In the genomic region with DNA sequence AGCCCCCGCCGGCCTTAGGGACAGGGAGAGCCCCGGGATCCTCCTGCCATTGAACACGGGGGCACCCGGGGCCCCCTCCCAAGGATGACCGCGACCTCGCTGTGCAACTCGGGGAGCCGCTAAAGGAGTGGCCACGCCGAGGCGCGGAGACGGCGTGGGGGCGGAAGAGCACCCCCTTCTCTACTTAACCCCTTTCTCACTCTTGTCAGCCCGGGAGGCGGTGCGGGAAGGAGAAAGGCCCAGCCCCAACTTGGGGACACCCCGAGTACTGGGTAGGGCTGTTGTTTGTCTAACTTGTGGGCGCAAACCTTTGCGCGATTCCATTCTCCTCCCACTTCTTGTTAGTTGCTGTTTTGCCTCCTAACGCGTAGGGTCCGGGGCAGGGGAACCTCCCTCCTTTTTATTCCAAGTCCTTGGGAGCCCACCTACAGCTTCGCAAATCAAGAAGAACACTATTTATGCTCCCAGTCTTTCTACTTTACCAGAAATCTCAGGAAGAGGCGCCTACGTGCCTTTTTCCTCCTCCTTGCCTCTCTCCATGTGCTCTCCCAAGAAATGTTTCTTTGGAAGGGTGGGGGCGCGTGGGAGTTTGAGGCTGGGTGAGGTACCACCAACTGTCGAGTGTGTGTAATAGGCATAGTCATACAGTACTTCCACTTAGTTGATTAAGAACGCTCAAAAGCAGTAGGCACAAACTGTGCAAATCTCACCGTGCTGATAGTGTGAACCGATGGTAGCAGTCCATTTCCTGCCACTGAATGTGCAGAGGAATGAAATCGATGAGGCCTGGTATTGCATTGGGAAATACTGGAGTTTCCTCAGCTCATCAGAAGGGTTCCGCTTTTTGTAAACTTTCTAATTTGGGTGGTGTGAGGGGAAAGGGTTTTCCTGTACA, we compare ENCODE assay signal across 8 cellular contexts. TPM values are rescaled to one million over a fixed set of nuclear protein-coding genes. Genes with fewer than 3 reads are reported as not detected.
DNase-seq lines count a peak whose midpoint lies in the region; ATAC-seq, FAIRE-seq and TF ChIP-seq lines count a peak whose summit lies in the region.

No MANE protein-coding gene starts in this region.

- TF ChIP-seq CTCF in breast epithelium (IDR thresholded peaks at IDR 0.05) (no peak), kidney epithelial cell (IDR thresholded peaks at IDR 0.05; ENCODE audit: insufficient read depth, low read length, poor library complexity, severe bottlenecking) (no peak)

- peak overlapping the region; percentile 93 for H3K4me3 Mint-ChIP-seq in T-helper 1 cell treated with Interleukin-12 subunit alpha and Interleukin-12 subunit beta and Interleukin-4 antibody, amounts not matched to agents 30 μg/mL and 1 μg/mL, for 36 hours

- DNase-seq in AG08396 (ENCODE audit: low spot score) (peak; percentile 14), GM19239 (ENCODE audit: insufficient read length, low spot score) (no peak), breast epithelium (ENCODE audit: low spot score in 2 of 2) (no peak), kidney epithelial cell (ENCODE audit: low read depth) (no peak)
- DNase-seq in stimulated activated CD4-positive, alpha-beta T cell treated with anti-CD3 and anti-CD28 coated beads, Interleukin-1b, Interleukin-23, amount 100 ng/mL, for 4 hours (ENCODE audit: low read depth in 2 of 2), result peak; percentile 6 to 7

- no peaks in the 10 kb centered on the region for H3K27me3 Mint-ChIP-seq in T-helper 1 cell treated with Interleukin-12 subunit alpha and Interleukin-12 subunit beta and Interleukin-4 antibody, amounts not matched to agents 30 μg/mL and 1 μg/mL, for 36 hours (ENCODE audit: low read depth)

- H3K27ac ChIP-seq in breast epithelium, result peak overlapping the region; percentile 65 to 78

- H3K36me3 ChIP-seq in breast epithelium (no peaks in the 10 kb centered on the region), kidney epithelial cell (ENCODE audit: control insufficient read depth, insufficient read depth, low read length) (no peaks in the 10 kb centered on the region)

- no peaks in the 10 kb centered on the region for H3K4me1 ChIP-seq in breast epithelium

- intact Hi-C loops in breast epithelium (cut with DNase I; ENCODE audit: low total_unique reads), result no loop called here

- H3K36me3 Mint-ChIP-seq in T-helper 1 cell treated with Interleukin-12 subunit alpha and Interleukin-12 subunit beta and Interleukin-4 antibody, amounts not matched to agents 30 μg/mL and 1 μg/mL, for 36 hours (ENCODE audit: low read depth), result peaks cover under 1% of the 10 kb centered on the region

- H3K9me3 Mint-ChIP-seq in T-helper 1 cell treated with Interleukin-12 subunit alpha and Interleukin-12 subunit beta and Interleukin-4 antibody, amounts not matched to agents 30 μg/mL and 1 μg/mL, for 36 hours, result no peaks in the 10 kb centered on the region

- ATAC-seq in HG03439 (IDR thresholded peaks at IDR 0.05; ENCODE audit: unreplicated experiment) (peak; percentile 41), HG03097 (IDR thresholded peaks at IDR 0.05; ENCODE audit: low FRiP score, unreplicated experiment) (no peak)

- TF ChIP-seq POLR2A in breast epithelium (IDR thresholded peaks at IDR 0.05), result no peak

- H3K4me3 ChIP-seq in breast epithelium (peak overlapping the region; percentile 68 to 72 (median 71)), kidney epithelial cell (ENCODE audit: low read depth, low read length) (peak overlapping the region; percentile 75)

- peak overlapping the region; percentile 83 for H3K27ac Mint-ChIP-seq in T-helper 1 cell treated with Interleukin-12 subunit alpha and Interleukin-12 subunit beta and Interleukin-4 antibody, amounts not matched to agents 30 μg/mL and 1 μg/mL, for 36 hours

- peak; percentile 49 for FAIRE-seq in GM19239 (lab: Jason Lieb, UNC)

- H3K9me3 ChIP-seq in breast epithelium, result no peaks in the 10 kb centered on the region

- peaks cover 16% of the 10 kb centered on the region for H3K4me1 Mint-ChIP-seq in T-helper 1 cell treated with Interleukin-12 subunit alpha and Interleukin-12 subunit beta and Interleukin-4 antibody, amounts not matched to agents 30 μg/mL and 1 μg/mL, for 36 hours (ENCODE audit: low read depth)

- H3K27me3 ChIP-seq in breast epithelium, result peaks cover 0 to 38% of the 10 kb centered on the region in 2 donors
- H3K27me3 ChIP-seq in kidney epithelial cell (ENCODE audit: control insufficient read depth, insufficient read depth, low read length), result peaks cover 4% of the 10 kb centered on the region

RNA-seq across cellular contexts. Expression of gene DIAPH2, which starts 0.8 kb away (rescaled TPM):
- total RNA-seq in breast epithelium (10 to 100 TPM; 27.4 to 66.4 (median 30.8) TPM), kidney epithelial cell (10.9 and 12.3 TPM in 2 replicates)

Comparison
In these comparisons a context has a peak if more than half of its experiments do, and no peak if none do; other contexts are left out.
1. DNase-seq: peak in AG08396 (single experiment) and stimulated activated CD4-positive, alpha-beta T cell treated with anti-CD3 and anti-CD28 coated beads, Interleukin-1b, Interleukin-23, amount 100 ng/mL, for 4 hours (2 of 2); none in GM19239 (single experiment), breast epithelium (0 of 2) and kidney epithelial cell (single experiment).